In genomic region chr19:45474191-45474940, GRCh38 we compare ENCODE assay signal across 16 cellular contexts. TPM values are rescaled to one million over a fixed set of nuclear protein-coding genes. Genes with fewer than 3 reads are reported as not detected.
DNase-seq lines count a peak whose midpoint lies in the region; TF ChIP-seq lines count a peak whose summit lies in the region.
"Had no signal": no experiment of that assay in that cellular context is flagged by ENCODE, and none has a peak within 500 bp of the region (broad histone marks: within the 10 kb centered on the region; RNA-seq: fewer than 3 reads in every experiment).

No MANE protein-coding gene starts in this region.

- H3K4me3 Mint-ChIP-seq in T-helper 2 cell treated with Interferon-gamma antibody and Interleukin-4, amounts not matched to agents 5 μg/mL and 100 μg/mL, for 36 hours = no peak overlapping the region
- H3K4me3 Mint-ChIP-seq in activated CD4-positive, alpha-beta memory T cell treated with anti-CD3 and anti-CD28 coated beads for 36 hours = no peak overlapping the region
- H3K4me3 Mint-ChIP-seq: activated CD4-positive, alpha-beta memory T cell treated with anti-CD3 and anti-CD28 coated beads, Interleukin-2, amount 10 ng/mL, durations not matched to agents 7 days and 5 days; activated naive CD8-positive, alpha-beta T cell treated with anti-CD3 and anti-CD28 coated beads for 36 hours had no signal

- H3K9me3 ChIP-seq in ovary = no peaks in the 10 kb centered on the region
- H3K9me3 ChIP-seq: left lung, neutrophil had no signal

- POLR2A ChIA-PET in activated CD4-positive, alpha-beta memory T cell treated with anti-CD3 and anti-CD28 coated beads for 36 hours (lab: Charles Lee) = no interaction called here

- CTCF ChIA-PET in activated CD4-positive, alpha-beta memory T cell treated with anti-CD3 and anti-CD28 coated beads for 36 hours (lab: Charles Lee) = interaction anchor here (8.8 kb wide), 1 partner anchor 35 kb away, joined by 420 read pairs; no protein-coding TSS in a partner anchor

- H3K27me3 Mint-ChIP-seq in T-helper 2 cell treated with Interferon-gamma antibody and Interleukin-4, amounts not matched to agents 5 μg/mL and 100 μg/mL, for 36 hours (ENCODE audit: low read depth) = peaks cover 56% of the 10 kb centered on the region
- no peaks in the 10 kb centered on the region for H3K27me3 Mint-ChIP-seq in activated CD4-positive, alpha-beta memory T cell treated with anti-CD3 and anti-CD28 coated beads for 36 hours

- H3K4me3 ChIP-seq in ovary = no peak overlapping the region
- H3K4me3 ChIP-seq: left lung had no signal

- no peaks in the 10 kb centered on the region for H3K36me3 Mint-ChIP-seq in T-helper 2 cell treated with Interferon-gamma antibody and Interleukin-4, amounts not matched to agents 5 μg/mL and 100 μg/mL, for 36 hours (ENCODE audit: low read depth)
- peaks cover 10% of the 10 kb centered on the region for H3K36me3 Mint-ChIP-seq in activated CD4-positive, alpha-beta memory T cell treated with anti-CD3 and anti-CD28 coated beads for 36 hours

- 77 to 82% (median 82%) methylated on average over 31 of the region's 31 CpGs for WGBS in ovary, 3 donors

- no peaks in the 10 kb centered on the region for H3K27me3 ChIP-seq in ovary

- no peak overlapping the region for H3K27ac Mint-ChIP-seq in T-helper 2 cell treated with Interferon-gamma antibody and Interleukin-4, amounts not matched to agents 5 μg/mL and 100 μg/mL, for 36 hours
- H3K27ac Mint-ChIP-seq in activated CD4-positive, alpha-beta memory T cell treated with anti-CD3 and anti-CD28 coated beads for 36 hours = no peak overlapping the region
- H3K27ac Mint-ChIP-seq: activated CD4-positive, alpha-beta memory T cell treated with anti-CD3 and anti-CD28 coated beads, Interleukin-2, amount 10 ng/mL, durations not matched to agents 7 days and 5 days; activated naive CD8-positive, alpha-beta T cell treated with anti-CD3 and anti-CD28 coated beads for 36 hours had no signal

- H3K4me1 ChIP-seq in ovary (ENCODE audit: insufficient read depth) = peaks cover 6% of the 10 kb centered on the region

- TF ChIP-seq CTCF in ovary (IDR thresholded peaks at IDR 0.05) = no peak

- DNase-seq in T-helper 2 cell (peak in 3 of 5 experiments; percentile 58 to 78 (median 58)), T-helper 22 cell (ENCODE audit: low read depth) (peak; percentile 36), erythroblast (lab: John Stamatoyannopoulos, UW) (no peak), ovary (peak in 1 of 5 donors; percentile 84), NCI-H345 (lab: John Stamatoyannopoulos, UW) (no peak)
- DNase-seq in T-helper 2 cell treated with Interferon-gamma antibody and Interleukin-4, amounts not matched to agents 5 μg/mL and 100 μg/mL, for 36 hours (ENCODE audit: low spot score) = no peak
- no peak for DNase-seq in stimulated activated CD4-positive, alpha-beta T cell treated with anti-CD3 and anti-CD28 coated beads, Interleukin-12 subunit alpha, Interleukin-12 subunit beta, amount 100 ng/mL, for 4 hours
- no peak for DNase-seq in activated CD4-positive, alpha-beta memory T cell treated with anti-CD3 and anti-CD28 coated beads for 36 hours
- DNase-seq: activated CD4-positive, alpha-beta memory T cell treated with anti-CD3 and anti-CD28 coated beads, Interleukin-2, amount 10 ng/mL, durations not matched to agents 7 days and 5 days; activated naive CD8-positive, alpha-beta T cell treated with anti-CD3 and anti-CD28 coated beads for 36 hours; left lung; NCI-H1436; NCI-H524 treated with DMSO at 0.1 percent for 48 hours; RPMI8226 had no signal

- intact Hi-C loops in ovary (cut with DNase I) = no loop called here
- intact Hi-C loops in activated CD4-positive, alpha-beta memory T cell treated with anti-CD3 and anti-CD28 coated beads for 36 hours (cut with micrococcal nuclease) = no loop called here

- no peak for TF ChIP-seq EP300 in ovary (IDR thresholded peaks at IDR 0.05)

- H3K9me3 Mint-ChIP-seq in T-helper 2 cell treated with Interferon-gamma antibody and Interleukin-4, amounts not matched to agents 5 μg/mL and 100 μg/mL, for 36 hours = no peaks in the 10 kb centered on the region
- H3K9me3 Mint-ChIP-seq in activated CD4-positive, alpha-beta memory T cell treated with anti-CD3 and anti-CD28 coated beads for 36 hours = no peaks in the 10 kb centered on the region
- H3K9me3 Mint-ChIP-seq: activated CD4-positive, alpha-beta memory T cell treated with anti-CD3 and anti-CD28 coated beads, Interleukin-2, amount 10 ng/mL, durations not matched to agents 7 days and 5 days; activated naive CD8-positive, alpha-beta T cell treated with anti-CD3 and anti-CD28 coated beads for 36 hours had no signal

- H3K36me3 ChIP-seq in ovary = no peaks in the 10 kb centered on the region
- H3K36me3 ChIP-seq: neutrophil had no signal

- no peak overlapping the region for H3K27ac ChIP-seq in ovary
- H3K27ac ChIP-seq: left lung, neutrophil had no signal

- H3K4me1 Mint-ChIP-seq in T-helper 2 cell treated with Interferon-gamma antibody and Interleukin-4, amounts not matched to agents 5 μg/mL and 100 μg/mL, for 36 hours (ENCODE audit: low read depth) = peaks cover 28% of the 10 kb centered on the region
- H3K4me1 Mint-ChIP-seq in activated CD4-positive, alpha-beta memory T cell treated with anti-CD3 and anti-CD28 coated beads for 36 hours (ENCODE audit: low read depth) = peaks cover 48% of the 10 kb centered on the region

- TF ChIP-seq POLR2A in erythroblast (IDR thresholded peaks at IDR 0.05; ENCODE audit: low read length) (peak; percentile 17), ovary (IDR thresholded peaks at IDR 0.05) (peak; percentile 1)

RNA-seq across cellular contexts. Expression of gene FOSB, which starts 6.6 kb away (rescaled TPM):
- total RNA-seq in ovary = 100 to 1,000 TPM in 3 of 7 donors, 10 to 100 TPM in 2, 1 to 10 TPM in 2; 2.9 to 295 (median 44.3) TPM
- 100 to 1,000 TPM in 1 of 2 donors, 1 to 10 TPM in 1; 4.9 to 142 TPM for polyA plus RNA-seq in ovary
- total RNA-seq in activated CD4-positive, alpha-beta memory T cell treated with anti-CD3 and anti-CD28 coated beads for 36 hours = 1 to 10 TPM; 3.7 to 5.9 TPM
- total RNA-seq: A172 had no signal

RNA-seq across cellular contexts. Expression of gene RTN2, which starts 22.5 kb away (rescaled TPM):
- total RNA-seq in ovary = 1 to 10 TPM in 5 of 7 donors, under 1 TPM in 2; 0.63 to 4.7 (median 2.5) TPM
- 1 to 10 TPM; 3.0 to 5.0 TPM for polyA plus RNA-seq in ovary
- total RNA-seq in activated CD4-positive, alpha-beta memory T cell treated with anti-CD3 and anti-CD28 coated beads for 36 hours = 1 to 10 TPM; 1.5 to 2.2 TPM

RNA-seq across cellular contexts. Expression of gene PPM1N, which starts 23.9 kb away (rescaled TPM):
- total RNA-seq in ovary = 1 to 10 TPM in 3 of 7 donors, under 1 TPM in 3, not detected in 1; 0.40 to 1.7 (median 1.0) TPM
- under 1 TPM; 0.21 to 0.93 TPM for polyA plus RNA-seq in ovary
- 1 to 10 TPM; 3.5 to 3.6 TPM for total RNA-seq in activated CD4-positive, alpha-beta memory T cell treated with anti-CD3 and anti-CD28 coated beads for 36 hours

RNA-seq across cellular contexts. Expression of gene VASP, which starts 32.9 kb away (rescaled TPM):
- total RNA-seq in ovary = 10 to 100 TPM; 15.7 to 83.2 (median 58.2) TPM
- 10 to 100 TPM; 23.9 to 48.4 TPM for polyA plus RNA-seq in ovary
- 100 to 1,000 TPM; 167 to 174 TPM for total RNA-seq in activated CD4-positive, alpha-beta memory T cell treated with anti-CD3 and anti-CD28 coated beads for 36 hours

RNA-seq across cellular contexts. Expression of gene ERCC1, which starts 50.6 kb away (rescaled TPM):
- 10 to 100 TPM; 70.7 to 98.6 (median 83.9) TPM for total RNA-seq in ovary
- 10 to 100 TPM; 41.1 to 64.3 TPM for polyA plus RNA-seq in ovary
- total RNA-seq in activated CD4-positive, alpha-beta memory T cell treated with anti-CD3 and anti-CD28 coated beads for 36 hours = 10 to 100 TPM; 59.4 to 59.7 TPM

Comparison
In these comparisons a context has a peak if more than half of its experiments do, and no peak if none do; other contexts are left out.
1. DNase-seq: peak in T-helper 2 cell (3 of 5) and T-helper 22 cell (single experiment); none in T-helper 2 cell treated with Interferon-gamma antibody and Interleukin-4, amounts not matched to agents 5 μg/mL and 100 μg/mL, for 36 hours (single experiment), erythroblast (0 of 2), stimulated activated CD4-positive, alpha-beta T cell treated with anti-CD3 and anti-CD28 coated beads, Interleukin-12 subunit alpha, Interleukin-12 subunit beta, amount 100 ng/mL, for 4 hours (single experiment), activated CD4-positive, alpha-beta memory T cell treated with anti-CD3 and anti-CD28 coated beads for 36 hours (single experiment) and NCI-H345 (single experiment).